ENCODE assay signal across 9 cellular contexts in the genomic region with DNA sequence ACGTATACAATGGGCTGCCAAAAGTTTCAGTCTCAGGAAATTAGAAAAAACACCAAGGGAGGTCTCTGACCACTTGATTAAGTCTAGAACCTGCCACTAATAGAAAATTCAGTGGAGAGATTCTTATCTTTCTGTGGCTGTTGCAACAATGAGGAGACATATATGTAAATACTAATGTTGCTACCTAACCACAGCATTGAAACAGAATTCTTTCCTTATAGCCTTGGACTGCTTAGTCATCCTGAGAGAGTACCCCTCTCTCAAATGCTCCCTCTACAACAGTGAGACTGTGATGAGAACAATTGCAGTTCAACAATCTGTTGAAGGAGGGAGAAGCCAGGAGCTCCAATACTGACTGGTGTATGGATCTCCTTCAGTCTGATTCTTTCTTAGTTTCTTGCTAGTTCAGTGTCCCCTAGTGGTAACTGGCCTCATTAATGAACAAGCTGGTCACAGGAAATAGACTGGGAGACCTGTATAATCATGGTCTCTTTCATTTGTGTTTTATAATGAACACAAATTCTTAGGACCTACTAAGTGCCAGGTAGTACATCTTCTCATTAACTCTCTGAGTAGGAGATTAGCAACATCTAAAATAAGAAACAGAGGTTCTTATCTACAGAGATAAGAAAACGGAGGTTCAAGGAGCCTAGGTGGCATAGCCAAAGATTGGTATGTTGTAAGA.
DNase-seq lines count a peak whose midpoint lies in the region; ATAC-seq and TF ChIP-seq lines count a peak whose summit lies in the region.
"Had no signal": no experiment of that assay in that cellular context is flagged by ENCODE, and none has a peak within 500 bp of the region (broad histone marks: within the 10 kb centered on the region; RNA-seq: fewer than 3 reads in every experiment).

No MANE protein-coding gene starts in this region.

- no peaks in the 10 kb centered on the region for H3K9me2 ChIP-seq in OCI-LY1 (ENCODE audit: low read depth, low read length)

- H3K27me3 ChIP-seq in HUES48 (ENCODE audit: control insufficient read depth, insufficient read depth, low read length) (no peaks in the 10 kb centered on the region), OCI-LY1 (ENCODE audit: insufficient read depth, low read length) (no peaks in the 10 kb centered on the region)
- H3K27me3 ChIP-seq: BLaER1 had no signal

- peaks cover 38% of the 10 kb centered on the region for H3K4me1 Mint-ChIP-seq in stimulated activated naive CD8-positive, alpha-beta T cell treated with anti-CD3 and anti-CD28 coated beads, Interleukin-15, amount 100 ng/mL, for 72 hours

- H3K4me3 ChIP-seq in HUES48 (ENCODE audit: low read depth, low read length) (no peak overlapping the region), OCI-LY1 (ENCODE audit: low read depth, low read length, poor library complexity, severe bottlenecking) (no peak overlapping the region)
- H3K4me3 ChIP-seq: BLaER1 had no signal

- no peak overlapping the region for H3K4me2 ChIP-seq in OCI-LY1 (ENCODE audit: low read length)
- H3K4me2 ChIP-seq: BLaER1 had no signal

- peak; percentile 81 for ATAC-seq in GM21619 (IDR thresholded peaks at IDR 0.05; ENCODE audit: unreplicated experiment)
- ATAC-seq in stimulated activated naive CD8-positive, alpha-beta T cell treated with anti-CD3 and anti-CD28 coated beads, Interleukin-15, amount 100 ng/mL, for 72 hours, result peak; percentile 81

- peak overlapping the region in 1 of 2 donors; percentile 80 for H3K27ac Mint-ChIP-seq in stimulated activated naive CD8-positive, alpha-beta T cell treated with anti-CD3 and anti-CD28 coated beads, Interleukin-15, amount 100 ng/mL, for 72 hours

- H3K4me1 ChIP-seq in HUES48 (ENCODE audit: control insufficient read depth, insufficient read depth, low read length), result peaks cover 40% of the 10 kb centered on the region
- no peaks in the 10 kb centered on the region for H3K4me1 ChIP-seq in OCI-LY1 (ENCODE audit: insufficient read depth, low read length, severe bottlenecking)
- H3K4me1 ChIP-seq: BLaER1 had no signal

- no peaks in the 10 kb centered on the region for H3K27me3 Mint-ChIP-seq in stimulated activated naive CD8-positive, alpha-beta T cell treated with anti-CD3 and anti-CD28 coated beads, Interleukin-15, amount 100 ng/mL, for 72 hours

- H3K9me3 ChIP-seq in HUES48 (ENCODE audit: control insufficient read depth, insufficient read depth, low read length) (no peaks in the 10 kb centered on the region), OCI-LY1 (ENCODE audit: low read length) (no peaks in the 10 kb centered on the region)
- H3K9me3 ChIP-seq: BLaER1 had no signal

- DNase-seq in NCI-H2171 treated with DMSO at 0.1 percent for 48 hours (lab: John Stamatoyannopoulos, UW) (peak; percentile 18), NCI-H2171 (lab: John Stamatoyannopoulos, UW) (no peak), kidney glomerular epithelial cell (lab: John Stamatoyannopoulos, UW) (peak; percentile 68)
- DNase-seq in central memory CD4-positive, alpha-beta T cell, result peak; percentile 38
- DNase-seq in stimulated activated naive CD8-positive, alpha-beta T cell treated with anti-CD3 and anti-CD28 coated beads, Interleukin-15, amount 100 ng/mL, for 72 hours, result peak in 1 of 2 donors; percentile 8

- no peak overlapping the region for H3K4me3 Mint-ChIP-seq in stimulated activated naive CD8-positive, alpha-beta T cell treated with anti-CD3 and anti-CD28 coated beads, Interleukin-15, amount 100 ng/mL, for 72 hours

- H3K9me3 Mint-ChIP-seq in stimulated activated naive CD8-positive, alpha-beta T cell treated with anti-CD3 and anti-CD28 coated beads, Interleukin-15, amount 100 ng/mL, for 72 hours, result no peaks in the 10 kb centered on the region

- H3K36me3 ChIP-seq in HUES48 (ENCODE audit: control insufficient read depth, insufficient read depth, low read length), result no peaks in the 10 kb centered on the region
- H3K36me3 ChIP-seq in OCI-LY1 (ENCODE audit: insufficient read depth, low read length), result no peaks in the 10 kb centered on the region
- H3K36me3 ChIP-seq: BLaER1 had no signal

- H3K9ac ChIP-seq in HUES48 (ENCODE audit: low read depth, low read length), result no peak overlapping the region
- H3K9ac ChIP-seq in OCI-LY1 (ENCODE audit: low read length), result no peak overlapping the region
- H3K9ac ChIP-seq: BLaER1 had no signal

- H3K79me2 ChIP-seq in OCI-LY1 (ENCODE audit: insufficient read depth, low read length), result no peaks in the 10 kb centered on the region

- H2AFZ ChIP-seq in OCI-LY1 (ENCODE audit: low read length), result no peak overlapping the region

- H4K20me1 ChIP-seq in OCI-LY1 (ENCODE audit: insufficient read depth, low read length), result no peaks in the 10 kb centered on the region
- H4K20me1 ChIP-seq: BLaER1 had no signal

- H3K27ac ChIP-seq in HUES48 (ENCODE audit: low read depth, low read length), result peak overlapping the region; percentile 52
- no peak overlapping the region for H3K27ac ChIP-seq in OCI-LY1 (ENCODE audit: low read depth, low read length, poor library complexity, severe bottlenecking)
- H3K27ac ChIP-seq: BLaER1 had no signal

- peak; percentile 66 for TF ChIP-seq CTCF in OCI-LY1 (IDR thresholded peaks at IDR 0.05; ENCODE audit: low read length)

- H3F3A ChIP-seq in OCI-LY1 (ENCODE audit: insufficient read depth, low read length), result no peaks in the 10 kb centered on the region
